Comparison of ENCODE assay signal across 19 cellular contexts in genomic region chr20:47711046-47711752, GRCh38.
DNase-seq lines count a peak whose midpoint lies in the region; ATAC-seq, FAIRE-seq and TF ChIP-seq lines count a peak whose summit lies in the region.
"Had no signal": no experiment of that assay in that cellular context is flagged by ENCODE, and none has a peak within 500 bp of the region (broad histone marks: within the 10 kb centered on the region; RNA-seq: fewer than 3 reads in every experiment).

No MANE protein-coding gene starts in this region.

- TF ChIP-seq POLR2A in uterus (IDR thresholded peaks at IDR 0.05): no peak

- TF ChIP-seq CTCF in astrocyte (IDR thresholded peaks at IDR 0.05; ENCODE audit: insufficient read depth, low read depth, low read length): no peak
- TF ChIP-seq CTCF in uterus (IDR thresholded peaks at IDR 0.05): no peak
- no peak for TF ChIP-seq CTCF in left lung (IDR thresholded peaks at IDR 0.05)

- H3K27ac ChIP-seq in astrocyte (ENCODE audit: low read depth, low read length) (no peak overlapping the region), uterus (no peak overlapping the region), left lung (no peak overlapping the region)
- H3K27ac ChIP-seq: SK-N-MC, tibial nerve had no signal

- H3K4me1 Mint-ChIP-seq in astrocyte (ENCODE audit: low read depth, unreplicated experiment): peaks cover 5% of the 10 kb centered on the region
- H3K4me1 Mint-ChIP-seq in stimulated activated naive B cell treated with anti-CD40 and anti-IgM and Interleukin-4, amounts not matched to agents 10 μg/mL and 1 μg/mL and 100 μg/mL, for 72 hours: peaks cover 38 to 56% of the 10 kb centered on the region in 2 donors

- ATAC-seq in left colon: peak; percentile 76
- peak; percentile 26 for ATAC-seq in stimulated activated naive B cell treated with anti-CD40 and anti-IgM and Interleukin-4, amounts not matched to agents 10 μg/mL and 1 μg/mL and 100 μg/mL, for 72 hours (replicated peaks)
- ATAC-seq in GM19455 (IDR thresholded peaks at IDR 0.05; ENCODE audit: unreplicated experiment): no peak
- no peak for ATAC-seq in GM19324 (IDR thresholded peaks at IDR 0.05; ENCODE audit: low FRiP score, unreplicated experiment)
- no peak for ATAC-seq in left lung
- ATAC-seq: activated CD4-positive, CD25-positive, alpha-beta regulatory T cell treated with anti-CD3 and anti-CD28 coated beads, Interleukin-2, amount 50 U/mL, for 24 hours had no signal

- H4K20me1 ChIP-seq in astrocyte (ENCODE audit: insufficient read depth, low read length): no peaks in the 10 kb centered on the region

- DNase-seq in HT-29 (ENCODE audit: low spot score) (peak; percentile 80), astrocyte (ENCODE audit: low read depth) (no peak), left colon (no peak), uterus (no peak), left lung (no peak)
- DNase-seq in stimulated activated naive B cell treated with anti-CD40 and anti-IgM and Interleukin-4, amounts not matched to agents 10 μg/mL and 1 μg/mL and 100 μg/mL, for 72 hours: no peak
- DNase-seq: GOT3, NCI-H1092 treated with DMSO at 0.1 percent for 48 hours, NCI-H2081, NCI-H526 treated with DMSO at 0.1 percent for 48 hours, T-helper 9 cell had no signal

- H2AFZ ChIP-seq in astrocyte (ENCODE audit: low read depth, low read length): no peak overlapping the region

- peaks cover 7% of the 10 kb centered on the region for H3K27me3 Mint-ChIP-seq in astrocyte (ENCODE audit: low read depth, unreplicated experiment)
- peaks cover 35 to 40% of the 10 kb centered on the region in 2 donors for H3K27me3 Mint-ChIP-seq in stimulated activated naive B cell treated with anti-CD40 and anti-IgM and Interleukin-4, amounts not matched to agents 10 μg/mL and 1 μg/mL and 100 μg/mL, for 72 hours

- intact Hi-C loops in left colon (cut with DNase I, micrococcal nuclease) (no loop called here), uterus (cut with DNase I; ENCODE audit: low total_unique reads) (no loop called here), left lung (cut with DNase I) (no loop called here)

- no peaks in the 10 kb centered on the region for H3K9me3 Mint-ChIP-seq in astrocyte (ENCODE audit: unreplicated experiment)
- no peaks in the 10 kb centered on the region for H3K9me3 Mint-ChIP-seq in stimulated activated naive B cell treated with anti-CD40 and anti-IgM and Interleukin-4, amounts not matched to agents 10 μg/mL and 1 μg/mL and 100 μg/mL, for 72 hours
- H3K9me3 Mint-ChIP-seq: activated T-helper 1 cell treated with anti-CD3 and anti-CD28 coated beads, Interleukin-12 subunit alpha, Interleukin-12 subunit beta, Interleukin-2, Interleukin-4 antibody, amounts not matched to agents 30 ng/mL and 10 ng/mL and 1 ng/mL, durations not matched to agents 14 hours and 24 hours and 36 hours had no signal

- no peak overlapping the region for H3K4me2 ChIP-seq in astrocyte (ENCODE audit: low read length)

- H3K36me3 Mint-ChIP-seq in astrocyte (ENCODE audit: low read depth, unreplicated experiment): peaks cover 5% of the 10 kb centered on the region
- H3K36me3 Mint-ChIP-seq in stimulated activated naive B cell treated with anti-CD40 and anti-IgM and Interleukin-4, amounts not matched to agents 10 μg/mL and 1 μg/mL and 100 μg/mL, for 72 hours: peaks cover 2 to 3% of the 10 kb centered on the region in 2 donors
- H3K36me3 Mint-ChIP-seq: activated naive CD8-positive, alpha-beta T cell had no signal

- no peak for FAIRE-seq in astrocyte (lab: Jason Lieb, UNC)
- FAIRE-seq: colon had no signal

- H3K4me1 ChIP-seq in astrocyte (ENCODE audit: insufficient read depth, low read length): no peaks in the 10 kb centered on the region
- H3K4me1 ChIP-seq in uterus: peaks cover 0 to 5% of the 10 kb centered on the region in 2 donors
- no peaks in the 10 kb centered on the region for H3K4me1 ChIP-seq in left lung

- no peaks in the 10 kb centered on the region for H3K36me3 ChIP-seq in astrocyte (ENCODE audit: insufficient read depth, low read length)
- H3K36me3 ChIP-seq in uterus: no peaks in the 10 kb centered on the region
- no peaks in the 10 kb centered on the region for H3K36me3 ChIP-seq in left lung
- H3K36me3 ChIP-seq: tibial nerve had no signal

- H3K4me3 ChIP-seq in astrocyte (ENCODE audit: insufficient read depth, low read depth, low read length) (no peak overlapping the region), uterus (no peak overlapping the region), left lung (no peak overlapping the region)
- H3K4me3 ChIP-seq: SK-N-MC, tibial nerve had no signal

- H3K4me3 Mint-ChIP-seq in astrocyte (ENCODE audit: unreplicated experiment): no peak overlapping the region
- no peak overlapping the region for H3K4me3 Mint-ChIP-seq in stimulated activated naive B cell treated with anti-CD40 and anti-IgM and Interleukin-4, amounts not matched to agents 10 μg/mL and 1 μg/mL and 100 μg/mL, for 72 hours
- H3K4me3 Mint-ChIP-seq: activated naive CD8-positive, alpha-beta T cell; activated T-helper 1 cell treated with anti-CD3 and anti-CD28 coated beads, Interleukin-12 subunit alpha, Interleukin-12 subunit beta, Interleukin-2, Interleukin-4 antibody, amounts not matched to agents 30 ng/mL and 10 ng/mL and 1 ng/mL, durations not matched to agents 14 hours and 24 hours and 36 hours had no signal

- H3K79me2 ChIP-seq in astrocyte (ENCODE audit: insufficient read depth, low read length): no peaks in the 10 kb centered on the region

- no peaks in the 10 kb centered on the region for H3K9me3 ChIP-seq in astrocyte (ENCODE audit: insufficient read depth, low read depth, low read length)
- no peaks in the 10 kb centered on the region for H3K9me3 ChIP-seq in uterus
- H3K9me3 ChIP-seq in left lung: no peaks in the 10 kb centered on the region
- H3K9me3 ChIP-seq: tibial nerve had no signal

- peak overlapping the region; percentile 28 for H3K27ac Mint-ChIP-seq in astrocyte (ENCODE audit: unreplicated experiment)
- H3K27ac Mint-ChIP-seq in stimulated activated naive B cell treated with anti-CD40 and anti-IgM and Interleukin-4, amounts not matched to agents 10 μg/mL and 1 μg/mL and 100 μg/mL, for 72 hours: no peak overlapping the region
- H3K27ac Mint-ChIP-seq: activated naive CD8-positive, alpha-beta T cell; activated T-helper 1 cell treated with anti-CD3 and anti-CD28 coated beads, Interleukin-12 subunit alpha, Interleukin-12 subunit beta, Interleukin-2, Interleukin-4 antibody, amounts not matched to agents 30 ng/mL and 10 ng/mL and 1 ng/mL, durations not matched to agents 14 hours and 24 hours and 36 hours had no signal

- peaks cover 3% of the 10 kb centered on the region for H3K27me3 ChIP-seq in astrocyte (ENCODE audit: insufficient read depth, low read length)
- no peaks in the 10 kb centered on the region for H3K27me3 ChIP-seq in uterus
- peaks cover 0 to 22% of the 10 kb centered on the region in 2 donors for H3K27me3 ChIP-seq in left lung
- H3K27me3 ChIP-seq: tibial nerve had no signal

- no peak overlapping the region for H3K9ac ChIP-seq in astrocyte (ENCODE audit: low read length)

Comparison
In these comparisons a context has a peak if more than half of its experiments do, and no peak if none do; other contexts are left out.
1. ATAC-seq: peak in left colon (single experiment) and stimulated activated naive B cell treated with anti-CD40 and anti-IgM and Interleukin-4, amounts not matched to agents 10 μg/mL and 1 μg/mL and 100 μg/mL, for 72 hours (2 of 2); none in GM19455 (single experiment), GM19324 (single experiment) and left lung (single experiment).